1 cellular context compared by ENCODE assay signal in the genomic region with DNA sequence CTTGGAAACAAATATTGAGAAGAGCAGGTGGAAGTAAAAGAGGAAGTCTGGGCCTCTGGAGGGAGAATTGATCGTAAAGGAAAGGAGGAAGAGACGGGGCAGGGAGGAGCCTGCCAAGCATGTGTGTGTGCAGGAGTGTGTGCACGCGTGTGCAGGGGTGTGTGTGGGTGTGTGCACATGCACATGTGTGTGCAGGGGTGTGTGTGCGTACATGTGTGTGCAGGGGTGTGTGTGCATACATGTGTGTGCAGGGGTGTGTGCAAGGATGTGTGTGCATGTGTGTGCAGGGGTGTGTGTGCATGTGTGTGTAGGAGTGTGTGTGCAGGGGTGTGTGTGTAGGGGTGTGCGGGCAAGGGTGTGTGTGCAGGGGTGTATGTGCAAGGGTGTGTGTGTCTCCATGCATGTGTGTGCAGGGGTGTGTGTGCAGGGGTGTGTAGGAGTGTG.
A peak's percentile ranks its signal among the peaks of the same experiment; 100 is the strongest.
TF ChIP-seq lines count a peak whose summit lies in the region.

No MANE protein-coding gene starts in this region.

TF ChIP-seq in K562, 482 proteins besides CTCF, POLR2A, EP300 and RAD21:
- TF ChIP-seq MYNN (IDR thresholded peaks at IDR 0.05), result peak; percentile 35; the same call in 1 of the 2 replicates
- TF ChIP-seq MYNN (CRISPR knock-in tag; IDR thresholded peaks at IDR 0.05), result no peak
- no peak for TF ChIP-seq SIX5 (IDR thresholded peaks at IDR 0.05; ENCODE audit: borderline replicate concordance in 1 of 2, insufficient read depth in 1 of 2, low read depth in 1 of 2, low read length in 2 of 2)
- TF ChIP-seq, protein P1, sequence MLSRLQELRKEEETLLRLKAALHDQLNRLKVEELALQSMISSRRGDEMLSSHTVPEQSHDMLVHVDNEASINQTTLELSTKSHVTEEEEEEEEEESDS (CRISPR knock-in tag; IDR thresholded peaks at IDR 0.05), result no peak
- TF ChIP-seq ARID2 (IDR thresholded peaks at IDR 0.05), result peak; percentile 63; the same call in 1 of the 2 replicates
- peak in 1 of 2 experiments; percentile 92; a peak in 2 of 4 replicates for TF ChIP-seq KDM1A (IDR thresholded peaks at IDR 0.05)
- peak; percentile 62; the same call in 1 of the 2 replicates for TF ChIP-seq SPI1 (IDR thresholded peaks at IDR 0.05; ENCODE audit: borderline replicate concordance, low read depth, low read length)
- TF ChIP-seq ZFP1 (CRISPR knock-in tag; IDR thresholded peaks at IDR 0.05), result no peak
- TF ChIP-seq TSC22D4 (tag; IDR thresholded peaks at IDR 0.05), result no peak
- peak; percentile 93 for TF ChIP-seq ZBTB43 (CRISPR knock-in tag; IDR thresholded peaks at IDR 0.05)
- no peak for TF ChIP-seq SNIP1 (IDR thresholded peaks at IDR 0.05; ENCODE audit: low read depth)
